Comparison of ENCODE assay signal across 9 cellular contexts in the genomic region with DNA sequence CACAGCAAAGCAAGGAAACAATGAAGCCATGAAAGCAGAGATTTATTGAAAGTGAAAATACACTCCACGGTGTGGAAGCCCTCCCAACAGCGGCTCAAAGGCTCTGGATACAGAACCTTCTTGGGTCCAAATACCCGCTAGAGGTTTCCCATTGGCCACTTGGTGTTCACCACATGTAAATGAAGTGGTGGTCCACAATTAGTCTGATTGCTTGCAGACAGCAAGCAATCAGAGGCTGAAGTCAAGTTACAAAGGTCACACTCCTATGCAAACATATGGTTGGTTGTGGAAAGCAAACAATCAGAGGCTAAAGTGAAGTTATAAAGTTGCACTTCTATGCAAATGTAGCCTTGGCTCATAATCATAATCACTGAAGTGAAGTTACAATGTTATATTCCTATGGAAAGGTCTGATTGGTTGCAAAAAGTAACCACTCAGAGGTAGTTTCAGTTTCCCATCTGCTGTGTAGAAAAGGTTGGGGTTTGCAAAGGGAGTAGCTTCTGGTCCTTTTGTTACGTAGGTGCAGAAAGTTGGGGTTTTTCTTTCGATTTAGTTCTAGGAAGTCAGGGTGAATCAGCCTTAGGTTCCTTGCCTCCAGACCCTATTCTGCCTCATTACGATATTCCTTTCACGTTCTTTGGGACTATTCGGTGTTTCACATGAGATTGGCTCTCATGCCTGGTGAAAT. TPM values are rescaled to one million over a fixed set of nuclear protein-coding genes. Genes with fewer than 3 reads are reported as not detected.
A peak's percentile ranks its signal among the peaks of the same experiment; 100 is the strongest.
DNase-seq lines count a peak whose midpoint lies in the region; ATAC-seq lines count a peak whose summit lies in the region.
"Had no signal": no experiment of that assay in that cellular context is flagged by ENCODE, and none has a peak within 500 bp of the region (broad histone marks: within the 10 kb centered on the region; RNA-seq: fewer than 3 reads in every experiment).

No MANE protein-coding gene starts in this region.

- H3K4me3 ChIP-seq in GM23248, result no peak overlapping the region
- no peak overlapping the region for H3K4me3 ChIP-seq in HAP-1

- no peaks in the 10 kb centered on the region for H3K9me3 ChIP-seq in GM23248 (ENCODE audit: low read depth)
- H3K9me3 ChIP-seq in HAP-1, result no peaks in the 10 kb centered on the region

- no peak overlapping the region for H3K9ac ChIP-seq in GM23248
- H3K9ac ChIP-seq: parathyroid adenoma had no signal

- ATAC-seq in HG03045 (IDR thresholded peaks at IDR 0.05; ENCODE audit: unreplicated experiment), result peak; percentile 81
- ATAC-seq in naive thymus-derived CD8-positive, alpha-beta T cell, result peak; percentile 98 to 99

- H3K27me3 ChIP-seq in GM23248 (replicated peaks; ENCODE audit: insufficient read depth), result no peaks in the 10 kb centered on the region
- H3K27me3 ChIP-seq in HAP-1 (ENCODE audit: low read depth), result no peaks in the 10 kb centered on the region; the same call in 1 of the 2 replicates

- H3K4me3 Mint-ChIP-seq in activated naive CD4-positive, alpha-beta T cell treated with anti-CD3 and anti-CD28 coated beads for 36 hours, result peak overlapping the region; percentile 64
- peak overlapping the region; percentile 66 to 86 (median 78) for H3K4me3 Mint-ChIP-seq in naive thymus-derived CD8-positive, alpha-beta T cell

- no peaks in the 10 kb centered on the region for H3K36me3 Mint-ChIP-seq in activated naive CD4-positive, alpha-beta T cell treated with anti-CD3 and anti-CD28 coated beads for 36 hours (ENCODE audit: low read depth)
- no peaks in the 10 kb centered on the region for H3K36me3 Mint-ChIP-seq in naive thymus-derived CD8-positive, alpha-beta T cell

- H4K20me1 ChIP-seq in GM23248 (ENCODE audit: insufficient read depth), result no peaks in the 10 kb centered on the region

- H3K4me1 Mint-ChIP-seq in activated naive CD4-positive, alpha-beta T cell treated with anti-CD3 and anti-CD28 coated beads for 36 hours (ENCODE audit: low read depth), result peaks cover 26% of the 10 kb centered on the region
- peaks cover 2 to 13% (median 11%) of the 10 kb centered on the region in 4 donors for H3K4me1 Mint-ChIP-seq in naive thymus-derived CD8-positive, alpha-beta T cell

- CTCF ChIA-PET in activated naive CD4-positive, alpha-beta T cell treated with anti-CD3 and anti-CD28 coated beads for 36 hours (lab: Charles Lee), result interaction anchor here (0.7 to 1.7 kb wide), 7 partner anchors 8 to 183 kb away, joined by 3 to 8 read pairs (median 3); no protein-coding TSS in a partner anchor

- in situ Hi-C loops in GM23248 (cut with MboI) (no loop called here), HAP-1 (cut with MboI; ENCODE audit: low sequenced_read_pairs) (no loop called here)

- H2AFZ ChIP-seq in GM23248, result no peak overlapping the region
- H2AFZ ChIP-seq: parathyroid adenoma had no signal

- H3K27me3 Mint-ChIP-seq in activated naive CD4-positive, alpha-beta T cell treated with anti-CD3 and anti-CD28 coated beads for 36 hours (ENCODE audit: low read depth), result no peaks in the 10 kb centered on the region
- H3K27me3 Mint-ChIP-seq in naive thymus-derived CD8-positive, alpha-beta T cell, result no peaks in the 10 kb centered on the region

- WGBS in GM23248 (ENCODE audit: low coverage in 1 of 2, low lambda C conversion rate in 2 of 2, missing lambda C conversion rate in 2 of 2), 2 experiments, result 64 to 70% methylated on average over 8 of the region's 8 CpGs

- H3F3A ChIP-seq in GM23248 (ENCODE audit: insufficient read depth), result no peaks in the 10 kb centered on the region

- no peak overlapping the region for H3K27ac ChIP-seq in GM23248
- H3K27ac ChIP-seq: parathyroid adenoma had no signal

- POLR2A ChIA-PET in naive thymus-derived CD8-positive, alpha-beta T cell (lab: Charles Lee), result interaction anchor here (0.6 to 2.1 kb wide), 5 partner anchors 13 to 303 kb away, joined by 3 to 40 read pairs (median 4); partner anchors contain the start of genes DIPK1A, DR1 and MTF2

- H3K36me3 ChIP-seq in GM23248 (ENCODE audit: low read depth), result no peaks in the 10 kb centered on the region
- no peaks in the 10 kb centered on the region for H3K36me3 ChIP-seq in HAP-1 (replicated peaks)

- DNase-seq in activated naive CD4-positive, alpha-beta T cell treated with anti-CD3 and anti-CD28 coated beads for 36 hours, result peak; percentile 38
- DNase-seq in activated naive CD4-positive, alpha-beta T cell (lab: John Stamatoyannopoulos, UW), result no peak
- peak; percentile 12 for DNase-seq in T-helper 22 cell (ENCODE audit: low read depth)
- DNase-seq in naive thymus-derived CD8-positive, alpha-beta T cell, result peak in 9 of 10 donors; percentile 10 to 83 (median 57)
- no peak for DNase-seq in amygdala (lab: John Stamatoyannopoulos, UW)
- no peak for DNase-seq in GM23248
- DNase-seq in HAP-1 (ENCODE audit: low spot score in 2 of 2), result no peak

- no peaks in the 10 kb centered on the region for H3K79me2 ChIP-seq in GM23248 (ENCODE audit: insufficient read depth)
- H3K79me2 ChIP-seq: parathyroid adenoma had no signal

- peak overlapping the region; percentile 85 for H3K27ac Mint-ChIP-seq in activated naive CD4-positive, alpha-beta T cell treated with anti-CD3 and anti-CD28 coated beads for 36 hours
- peak overlapping the region; percentile 63 to 98 (median 94) for H3K27ac Mint-ChIP-seq in naive thymus-derived CD8-positive, alpha-beta T cell

- H3K4me1 ChIP-seq in GM23248 (ENCODE audit: insufficient read depth), result no peaks in the 10 kb centered on the region
- H3K4me1 ChIP-seq in HAP-1, result no peaks in the 10 kb centered on the region
- H3K4me1 ChIP-seq: parathyroid adenoma had no signal

- no peaks in the 10 kb centered on the region for H3K9me2 ChIP-seq in GM23248 (ENCODE audit: insufficient read depth)

- no peak overlapping the region for H3K4me2 ChIP-seq in GM23248 (ENCODE audit: unreplicated experiment)

- intact Hi-C loops in activated naive CD4-positive, alpha-beta T cell treated with anti-CD3 and anti-CD28 coated beads for 36 hours (cut with micrococcal nuclease), result loop anchor here (1.0 to 2.0 kb wide), 7 partner anchors 9 to 303 kb away; partner anchors contain the start of genes CCDC18, DR1, MTF2 and TMED5

- no peaks in the 10 kb centered on the region for H3K9me3 Mint-ChIP-seq in activated naive CD4-positive, alpha-beta T cell treated with anti-CD3 and anti-CD28 coated beads for 36 hours
- H3K9me3 Mint-ChIP-seq in naive thymus-derived CD8-positive, alpha-beta T cell, result no peaks in the 10 kb centered on the region

RNA-seq across cellular contexts. Expression of gene MTF2, which starts 36.8 kb away (rescaled TPM):
- 10 to 100 TPM; 51.0 to 56.6 TPM for total RNA-seq in activated naive CD4-positive, alpha-beta T cell treated with anti-CD3 and anti-CD28 coated beads for 36 hours
- total RNA-seq in naive thymus-derived CD8-positive, alpha-beta T cell, result 10 to 100 TPM; 43.7 to 46.3 TPM
- polyA plus RNA-seq in naive thymus-derived CD8-positive, alpha-beta T cell, result 10 to 100 TPM; 53.0 to 67.7 (median 61.0) TPM
- 10.9 and 14.1 TPM in 2 replicates for total RNA-seq in GM23248 (2014; rRNA removed; shearing (Covaris generic))
- polyA plus RNA-seq in GM23248 (2016; fragmentation: Nextera tagmentation; extraction: Ambion mirVana), result 17.6 and 21.4 TPM in 2 replicates

Comparison
In these comparisons a context has a peak if more than half of its experiments do, and no peak if none do; other contexts are left out.
1. DNase-seq: peak in activated naive CD4-positive, alpha-beta T cell treated with anti-CD3 and anti-CD28 coated beads for 36 hours (single experiment), T-helper 22 cell (single experiment) and naive thymus-derived CD8-positive, alpha-beta T cell (9 of 10); none in activated naive CD4-positive, alpha-beta T cell (0 of 4), amygdala (0 of 56), GM23248 (single experiment) and HAP-1 (0 of 2).